25 cellular contexts compared by ENCODE assay signal in genomic region chr19:28646629-28647028, GRCh38.
DNase-seq lines count a peak whose midpoint lies in the region; ATAC-seq, FAIRE-seq and TF ChIP-seq lines count a peak whose summit lies in the region.
"Had no signal": no experiment of that assay in that cellular context is flagged by ENCODE, and none has a peak within 500 bp of the region (broad histone marks: within the 10 kb centered on the region; RNA-seq: fewer than 3 reads in every experiment).

No MANE protein-coding gene starts in this region.

- H3K27ac ChIP-seq in K562 (ENCODE audit: extremely low read depth, low read depth, low read length) = no peak overlapping the region
- H3K27ac ChIP-seq: 22Rv1, BLaER1 had no signal

- no peak for TF ChIP-seq RAD21 in K562 (CRISPR knock-in tag; conservative IDR thresholded peaks at IDR 0.05 in 1 of 2, IDR thresholded peaks at IDR 0.05 in 1 of 2)

- H3K4me1 ChIP-seq in K562 (replicated peaks in 1 of 2; ENCODE audit: control insufficient read depth in 2 of 2, insufficient read depth in 2 of 2, low read length in 2 of 2) = 0 out of 5 replicates have a peak, but pooled peaks cover 0 to 2% of the 10 kb centered on the region in 2 experiments
- H3K4me1 ChIP-seq: BE2C, BLaER1 had no signal

- H3K4me3 ChIP-seq in K562 = no peak overlapping the region
- H3K4me3 ChIP-seq: BLaER1, GM12878 had no signal

- no peaks in the 10 kb centered on the region for H3K9me3 Mint-ChIP-seq in activated CD4-positive, alpha-beta T cell treated with anti-CD3 and anti-CD28 coated beads, Interleukin-2, amount 10 ng/mL, durations not matched to agents 24 days and 14 days
- H3K9me3 Mint-ChIP-seq in stimulated activated naive CD8-positive, alpha-beta T cell treated with anti-CD3 and anti-CD28 coated beads, Interleukin-15, amount 100 ng/mL, for 72 hours = no peaks in the 10 kb centered on the region

- H3K27me3 ChIP-seq in K562 (ENCODE audit: control insufficient read depth in 2 of 2, insufficient read depth in 2 of 2, low read length in 2 of 2) = no peaks in the 10 kb centered on the region
- H3K27me3 ChIP-seq: BE2C, BLaER1 had no signal

- no peak for TF ChIP-seq CTCF in K562 (IDR thresholded peaks at IDR 0.05 in 2 of 3, conservative IDR thresholded peaks at IDR 0.05 in 1 of 3; ENCODE audit: insufficient read depth in 2 of 3, low read depth in 1 of 3, low read length in 3 of 3)

- no TSS peak for BruUV-seq in K562 (replicated peaks; lab: Mats Ljungman, UMichigan)

- H2AFZ ChIP-seq in K562 (ENCODE audit: low read depth, low read length) = no peak overlapping the region

- intact Hi-C loops in activated CD4-positive, alpha-beta T cell treated with anti-CD3 and anti-CD28 coated beads, Interleukin-2, amount 10 ng/mL, durations not matched to agents 24 days and 14 days (cut with micrococcal nuclease) = no loop called here
- intact Hi-C loops in K562 (cut with micrococcal nuclease) = no loop called here

- TF ChIP-seq EP300 in K562 (IDR thresholded peaks at IDR 0.05; ENCODE audit: low read length) = no peak

- no peaks in the 10 kb centered on the region for H3K9me1 ChIP-seq in K562 (ENCODE audit: control insufficient read depth, insufficient read depth, low read length)

- FAIRE-seq in K562 (lab: Jason Lieb, UNC) = peak; percentile 26
- FAIRE-seq: GM12878, GM12892, GM18507 had no signal

- ATAC-seq in K562 = no peak
- no peak for ATAC-seq in stimulated activated naive CD8-positive, alpha-beta T cell treated with anti-CD3 and anti-CD28 coated beads, Interleukin-15, amount 100 ng/mL, for 72 hours
- ATAC-seq: GM12878 had no signal

- DNase-seq in activated CD4-positive, alpha-beta T cell treated with anti-CD3 and anti-CD28 coated beads, Interleukin-2, amount 10 ng/mL, durations not matched to agents 24 days and 14 days = peak; percentile 36
- no peak for DNase-seq in activated CD4-positive, alpha-beta T cell treated with anti-CD3 and anti-CD28 coated beads for 48 hours
- DNase-seq in K562 (ENCODE audit: extremely low read depth in 1 of 4, low spot score in 3 of 4) = no peak
- no peak for DNase-seq in effector CD8-positive, alpha-beta T cell (lab: John Stamatoyannopoulos, UW)
- DNase-seq in stimulated activated naive CD8-positive, alpha-beta T cell treated with anti-CD3 and anti-CD28 coated beads, Interleukin-15, amount 100 ng/mL, for 72 hours = no peak
- DNase-seq: ACHN; BE2C; C1 segment of cervical spinal cord; CD4-positive, alpha-beta memory T cell; CD4-positive, CD25-positive, alpha-beta regulatory T cell; CD8-positive, alpha-beta memory T cell; COR-L47; DMS 273 treated with DMSO at 0.1 percent for 48 hours; DMS153; DMS53; DMS79; DND-41; EL; GDM1 had no signal

- no peak overlapping the region for H3K27ac Mint-ChIP-seq in activated CD4-positive, alpha-beta T cell treated with anti-CD3 and anti-CD28 coated beads, Interleukin-2, amount 10 ng/mL, durations not matched to agents 24 days and 14 days
- no peak overlapping the region for H3K27ac Mint-ChIP-seq in stimulated activated naive CD8-positive, alpha-beta T cell treated with anti-CD3 and anti-CD28 coated beads, Interleukin-15, amount 100 ng/mL, for 72 hours
- H3K27ac Mint-ChIP-seq: CD14-positive monocyte; CD4-positive, alpha-beta memory T cell; CD4-positive, CD25-positive, alpha-beta regulatory T cell had no signal

- H3K9me3 ChIP-seq in K562 (replicated peaks; ENCODE audit: control insufficient read depth, insufficient read depth, low read depth, low read length) = no peaks in the 10 kb centered on the region
- H3K9me3 ChIP-seq: BE2C, BLaER1 had no signal

- H3K27me3 Mint-ChIP-seq in activated CD4-positive, alpha-beta T cell treated with anti-CD3 and anti-CD28 coated beads, Interleukin-2, amount 10 ng/mL, durations not matched to agents 24 days and 14 days = no peaks in the 10 kb centered on the region
- peaks cover 10% of the 10 kb centered on the region for H3K27me3 Mint-ChIP-seq in stimulated activated naive CD8-positive, alpha-beta T cell treated with anti-CD3 and anti-CD28 coated beads, Interleukin-15, amount 100 ng/mL, for 72 hours
- H3K27me3 Mint-ChIP-seq: CD4-positive, alpha-beta memory T cell; CD4-positive, CD25-positive, alpha-beta regulatory T cell; CD8-positive, alpha-beta memory T cell had no signal

- no peaks in the 10 kb centered on the region for H4K20me1 ChIP-seq in K562 (replicated peaks; ENCODE audit: control insufficient read depth, insufficient read depth, low read length)
- H4K20me1 ChIP-seq: BLaER1 had no signal

- WGBS in K562 (ENCODE audit: insufficient coverage, low coverage, missing lambda C conversion rate) = 9% methylated on average over 6 of the region's 6 CpGs

- no peak overlapping the region for H3K4me3 Mint-ChIP-seq in activated CD4-positive, alpha-beta T cell treated with anti-CD3 and anti-CD28 coated beads, Interleukin-2, amount 10 ng/mL, durations not matched to agents 24 days and 14 days
- H3K4me3 Mint-ChIP-seq in stimulated activated naive CD8-positive, alpha-beta T cell treated with anti-CD3 and anti-CD28 coated beads, Interleukin-15, amount 100 ng/mL, for 72 hours = no peak overlapping the region
- H3K4me3 Mint-ChIP-seq: CD14-positive monocyte; CD4-positive, alpha-beta memory T cell; CD8-positive, alpha-beta memory T cell had no signal

- POLR2A ChIA-PET in K562 (lab: Yijun Ruan, JAX) = no interaction called here

- in situ Hi-C loops in K562 (cut with MboI) = no loop called here

- H3K4me1 Mint-ChIP-seq in activated CD4-positive, alpha-beta T cell treated with anti-CD3 and anti-CD28 coated beads, Interleukin-2, amount 10 ng/mL, durations not matched to agents 24 days and 14 days = no peaks in the 10 kb centered on the region
- H3K4me1 Mint-ChIP-seq in stimulated activated naive CD8-positive, alpha-beta T cell treated with anti-CD3 and anti-CD28 coated beads, Interleukin-15, amount 100 ng/mL, for 72 hours = no peaks in the 10 kb centered on the region
- H3K4me1 Mint-ChIP-seq: CD14-positive monocyte; CD4-positive, alpha-beta memory T cell; CD4-positive, CD25-positive, alpha-beta regulatory T cell; CD8-positive, alpha-beta memory T cell had no signal

- H3K79me2 ChIP-seq in K562 (ENCODE audit: control insufficient read depth, insufficient read depth, low read length) = no peaks in the 10 kb centered on the region

- H3K36me3 Mint-ChIP-seq in activated CD4-positive, alpha-beta T cell treated with anti-CD3 and anti-CD28 coated beads, Interleukin-2, amount 10 ng/mL, durations not matched to agents 24 days and 14 days (ENCODE audit: low read depth) = no peaks in the 10 kb centered on the region
- H3K36me3 Mint-ChIP-seq: CD14-positive monocyte; CD4-positive, alpha-beta memory T cell; CD4-positive, CD25-positive, alpha-beta regulatory T cell; CD8-positive, alpha-beta memory T cell had no signal

- 0 out of 3 replicates have a peak, but pooled peaks cover 3% of the 10 kb centered on the region for H3K36me3 ChIP-seq in K562 (ENCODE audit: control insufficient read depth, insufficient read depth, low read length)
- H3K36me3 ChIP-seq: BE2C, BLaER1 had no signal

- H3K9ac ChIP-seq in K562 (ENCODE audit: insufficient read depth in 1 of 2, low read depth in 2 of 2, low read length in 2 of 2) = no peak overlapping the region
- H3K9ac ChIP-seq: BLaER1 had no signal

- no peak overlapping the region for H3K4me2 ChIP-seq in K562 (ENCODE audit: insufficient read depth, low read length)
- H3K4me2 ChIP-seq: BLaER1 had no signal

- CTCF ChIA-PET in K562 (lab: Yijun Ruan, JAX; ENCODE audit: low intra/inter-chr PET ratio) = no interaction called here

- TF ChIP-seq POLR2A in K562 (conservative IDR thresholded peaks at IDR 0.05) = no peak

TF ChIP-seq in K562, 482 proteins besides CTCF, POLR2A, EP300 and RAD21 (continues in another document):
- TF ChIP-seq CBFA2T3 (IDR thresholded peaks at IDR 0.05) (0 out of 2 replicates have a peak, but pooled peaks have one; percentile 8), SIN3A (IDR thresholded peaks at IDR 0.05; ENCODE audit: borderline replicate concordance in 2 of 2, control insufficient read depth in 1 of 2, low read depth in 2 of 2, low read length in 2 of 2) (no peak), TEAD4 (IDR thresholded peaks at IDR 0.05; ENCODE audit: low read length) (peak; percentile 19; the same call in 1 of the 2 replicates), TEAD4 (CRISPR knock-in tag; IDR thresholded peaks at IDR 0.05; ENCODE audit: borderline replicate concordance) (no peak), ZFP30 (CRISPR knock-in tag; IDR thresholded peaks at IDR 0.05; ENCODE audit: borderline replicate concordance) (no peak), KAT7 (CRISPR knock-in tag; IDR thresholded peaks at IDR 0.05; ENCODE audit: borderline replicate concordance) (no peak), PPARD (CRISPR knock-in tag; IDR thresholded peaks at IDR 0.05) (no peak), ZNF639 (CRISPR knock-in tag; conservative IDR thresholded peaks at IDR 0.05 in 1 of 2, IDR thresholded peaks at IDR 0.05 in 1 of 2) (peak in 1 of 2 experiments; percentile 35; a peak in 1 of 4 replicates), ZNF175 (CRISPR knock-in tag; IDR thresholded peaks at IDR 0.05; ENCODE audit: low read depth) (peak; percentile 88), TEAD1 (CRISPR knock-in tag; IDR thresholded peaks at IDR 0.05) (0 out of 4 replicates have a peak, but pooled peaks of 1 of the 2 experiments have one; percentile 45), ZNF766 (CRISPR knock-in tag; conservative IDR thresholded peaks at IDR 0.05) (peak; percentile 97)
- TF ChIP-seq, protein P1, sequence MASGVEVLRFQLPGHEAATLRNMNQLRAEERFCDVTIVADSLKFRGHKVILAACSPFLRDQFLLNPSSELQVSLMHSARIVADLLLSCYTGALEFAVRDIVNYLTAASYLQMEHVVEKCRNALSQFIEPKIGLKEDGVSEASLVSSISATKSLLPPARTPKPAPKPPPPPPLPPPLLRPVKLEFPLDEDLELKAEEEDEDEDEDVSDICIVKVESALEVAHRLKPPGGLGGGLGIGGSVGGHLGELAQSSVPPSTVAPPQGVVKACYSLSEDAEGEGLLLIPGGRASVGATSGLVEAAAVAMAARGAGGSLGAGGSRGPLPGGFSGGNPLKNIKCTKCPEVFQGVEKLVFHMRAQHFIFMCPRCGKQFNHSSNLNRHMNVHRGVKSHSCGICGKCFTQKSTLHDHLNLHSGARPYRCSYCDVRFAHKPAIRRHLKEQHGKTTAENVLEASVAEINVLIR (CRISPR knock-in tag; IDR thresholded peaks at IDR 0.05) = peak; percentile 43; the same call in 1 of the 2 replicates
